14 cellular contexts compared by ENCODE assay signal in genomic region chr3:185549651-185550111, GRCh38. TPM values are rescaled to one million over a fixed set of nuclear protein-coding genes. Genes with fewer than 3 reads are reported as not detected.
DNase-seq lines count a peak whose midpoint lies in the region; ATAC-seq and TF ChIP-seq lines count a peak whose summit lies in the region.
"Had no signal": no experiment of that assay in that cellular context is flagged by ENCODE, and none has a peak within 500 bp of the region (broad histone marks: within the 10 kb centered on the region; RNA-seq: fewer than 3 reads in every experiment).

No MANE protein-coding gene starts in this region.

- H3K27me3 ChIP-seq in prostate gland (replicated peaks; ENCODE audit: insufficient read depth) (no peaks in the 10 kb centered on the region), ovary (no peaks in the 10 kb centered on the region)
- H3K27me3 ChIP-seq: BLaER1 treated with 17β-estradiol and CSF1 and Interleukin-3, amounts not matched to agents 10 nM and 100 nM had no signal

- no peak for TF ChIP-seq EP300 in ovary (IDR thresholded peaks at IDR 0.05)

- H3K36me3 ChIP-seq in prostate gland = no peaks in the 10 kb centered on the region
- no peaks in the 10 kb centered on the region for H3K36me3 ChIP-seq in ovary
- H3K36me3 ChIP-seq: BLaER1 treated with 17β-estradiol and CSF1 and Interleukin-3, amounts not matched to agents 10 nM and 100 nM had no signal

- peak; percentile 10 for DNase-seq in Daoy (ENCODE audit: low read depth)
- DNase-seq in fibroblast of pulmonary artery (ENCODE audit: low read depth) = peak; percentile 54
- no peak for DNase-seq in prostate gland (ENCODE audit: low spot score)
- DNase-seq in activated naive CD4-positive, alpha-beta T cell treated with anti-CD3 and anti-CD28 coated beads, Interleukin-2, amount 50 U/mL, for 72 hours (ENCODE audit: low spot score in 2 of 2) = no peak
- no peak for DNase-seq in activated CD4-positive, alpha-beta T cell treated with anti-CD3 and anti-CD28 coated beads for 48 hours
- no peak for DNase-seq in ovary
- DNase-seq: activated T-cell treated with anti-CD3 and anti-CD28 coated beads for 4 hours, aorta, MV-4-11, NCI-H345 had no signal

- TF ChIP-seq CTCF in VCaP (conservative IDR thresholded peaks at IDR 0.05) (no peak), fibroblast of pulmonary artery (IDR thresholded peaks at IDR 0.05; ENCODE audit: low read length, missing control alignments) (no peak), prostate gland (IDR thresholded peaks at IDR 0.05) (no peak), ovary (IDR thresholded peaks at IDR 0.05) (no peak)

- H3K4me1 ChIP-seq in prostate gland (replicated peaks) = no peaks in the 10 kb centered on the region
- H3K4me1 ChIP-seq in ovary (ENCODE audit: insufficient read depth) = no peaks in the 10 kb centered on the region

- no peak for ATAC-seq in activated naive CD4-positive, alpha-beta T cell treated with anti-CD3 and anti-CD28 coated beads, Interleukin-2, amount 50 U/mL, for 72 hours
- no peak for ATAC-seq in HG03460 (IDR thresholded peaks at IDR 0.05; ENCODE audit: unreplicated experiment)
- ATAC-seq: natural killer cell treated with Interleukin-12 subunit alpha and Interleukin-12 subunit beta and Interleukin-15 and Interleukin-18, amount 100 ng/mL, for 72 hours had no signal

- H3K36me3 Mint-ChIP-seq in activated naive CD4-positive, alpha-beta T cell treated with anti-CD3 and anti-CD28 coated beads, Interleukin-2, amount 50 U/mL, for 72 hours = no peaks in the 10 kb centered on the region
- H3K36me3 Mint-ChIP-seq: natural killer cell treated with Interleukin-12 subunit alpha and Interleukin-12 subunit beta and Interleukin-15 and Interleukin-18, amount 100 ng/mL, for 72 hours had no signal

- H3K27ac Mint-ChIP-seq in activated naive CD4-positive, alpha-beta T cell treated with anti-CD3 and anti-CD28 coated beads, Interleukin-2, amount 50 U/mL, for 72 hours = no peak overlapping the region
- H3K27ac Mint-ChIP-seq: natural killer cell treated with Interleukin-12 subunit alpha and Interleukin-12 subunit beta and Interleukin-15 and Interleukin-18, amount 100 ng/mL, for 72 hours had no signal

- intact Hi-C loops in prostate gland (cut with DNase I) = no loop called here
- intact Hi-C loops in ovary (cut with DNase I) = no loop called here

- TF ChIP-seq POLR2A in prostate gland (IDR thresholded peaks at IDR 0.05) (no peak), ovary (IDR thresholded peaks at IDR 0.05) (no peak)

- H3K4me3 ChIP-seq in fibroblast of pulmonary artery (replicated peaks; ENCODE audit: low read depth, low read length) (no peak overlapping the region), prostate gland (no peak overlapping the region), ovary (no peak overlapping the region)
- H3K4me3 ChIP-seq: BLaER1 treated with 17β-estradiol and CSF1 and Interleukin-3, amounts not matched to agents 10 nM and 100 nM had no signal

- no peaks in the 10 kb centered on the region for H3K9me3 ChIP-seq in prostate gland
- no peaks in the 10 kb centered on the region for H3K9me3 ChIP-seq in ovary
- H3K9me3 ChIP-seq: BLaER1 treated with 17β-estradiol and CSF1 and Interleukin-3, amounts not matched to agents 10 nM and 100 nM had no signal

- WGBS in prostate gland = 91% methylated on average over 3 of the region's 3 CpGs
- 55 to 59% (median 55%) methylated on average over 3 of the region's 3 CpGs for WGBS in ovary, 3 donors

- H3K27ac ChIP-seq in VCaP (peak overlapping the region; percentile 34), prostate gland (peak overlapping the region; percentile 38 to 67), ovary (no peak overlapping the region)
- H3K27ac ChIP-seq: BLaER1 treated with 17β-estradiol and CSF1 and Interleukin-3, amounts not matched to agents 10 nM and 100 nM had no signal

- H3K9me3 Mint-ChIP-seq in activated naive CD4-positive, alpha-beta T cell treated with anti-CD3 and anti-CD28 coated beads, Interleukin-2, amount 50 U/mL, for 72 hours = no peaks in the 10 kb centered on the region
- H3K9me3 Mint-ChIP-seq: natural killer cell treated with Interleukin-12 subunit alpha and Interleukin-12 subunit beta and Interleukin-15 and Interleukin-18, amount 100 ng/mL, for 72 hours had no signal

RNA-seq across cellular contexts. Expression of gene LIPH, which starts 2.7 kb away (rescaled TPM):
- 0.63 TPM in 1 of 2 replicates, not detected in the other for total RNA-seq in Daoy (2014; rRNA removed; shearing (Covaris generic))
- 10 to 100 TPM; 17.0 to 19.6 TPM for total RNA-seq in prostate gland
- not detected for total RNA-seq in activated naive CD4-positive, alpha-beta T cell treated with anti-CD3 and anti-CD28 coated beads, Interleukin-2, amount 50 U/mL, for 72 hours
- 1 to 10 TPM in 1 of 7 donors, under 1 TPM in 4, not detected in 2; 0.12 to 1.0 (median 0.61) TPM for total RNA-seq in ovary
- 10 to 100 TPM in 1 of 2 donors, under 1 TPM in 1; 0.98 to 12.1 TPM for polyA plus RNA-seq in ovary
- total RNA-seq: natural killer cell treated with Interleukin-12 subunit alpha and Interleukin-12 subunit beta and Interleukin-15 and Interleukin-18, amount 100 ng/mL, for 72 hours had no signal

RNA-seq across cellular contexts. Expression of gene SENP2, which starts 36.4 kb away (rescaled TPM):
- 33.1 and 35.0 TPM in 2 replicates for total RNA-seq in Daoy (2014; rRNA removed; shearing (Covaris generic))
- total RNA-seq in prostate gland (10 to 100 TPM; 25.3 to 27.0 TPM), ovary (10 to 100 TPM; 17.0 to 51.6 (median 43.5) TPM)
- 10 to 100 TPM; 30.6 to 38.6 TPM for total RNA-seq in activated naive CD4-positive, alpha-beta T cell treated with anti-CD3 and anti-CD28 coated beads, Interleukin-2, amount 50 U/mL, for 72 hours
- polyA plus RNA-seq in ovary = 10 to 100 TPM; 16.0 to 49.3 TPM

RNA-seq across cellular contexts. Expression of gene TMEM41A, which starts 50.8 kb away (rescaled TPM):
- total RNA-seq in Daoy (2014; rRNA removed; shearing (Covaris generic)) = 15.4 and 20.5 TPM in 2 replicates
- 10 to 100 TPM; 16.4 to 24.5 TPM for total RNA-seq in prostate gland
- total RNA-seq in activated naive CD4-positive, alpha-beta T cell treated with anti-CD3 and anti-CD28 coated beads, Interleukin-2, amount 50 U/mL, for 72 hours = 10 to 100 TPM in 1 of 2 donors, 1 to 10 TPM in 1; 9.4 to 26.6 TPM
- 10 to 100 TPM; 13.9 to 21.2 (median 17.8) TPM for total RNA-seq in ovary
- 10 to 100 TPM; 13.3 to 26.3 TPM for polyA plus RNA-seq in ovary

Comparison
In these comparisons a context has a peak if more than half of its experiments do, and no peak if none do; other contexts are left out.
1. DNase-seq: peak in Daoy (single experiment) and fibroblast of pulmonary artery (single experiment); none in prostate gland (single experiment), activated naive CD4-positive, alpha-beta T cell treated with anti-CD3 and anti-CD28 coated beads, Interleukin-2, amount 50 U/mL, for 72 hours (0 of 2), activated CD4-positive, alpha-beta T cell treated with anti-CD3 and anti-CD28 coated beads for 48 hours (single experiment) and ovary (0 of 5).
2. H3K27ac ChIP-seq: peak in VCaP (single experiment) and prostate gland (2 of 2); none in ovary (0 of 2).
3. RNA of gene LIPH, which starts 2.7 kb away (total RNA-seq): 17.0 to 19.6 TPM in prostate gland; 0.63 TPM in Daoy, 0.12 to 1.0 TPM in ovary and not detected in activated naive CD4-positive, alpha-beta T cell treated with anti-CD3 and anti-CD28 coated beads, Interleukin-2, amount 50 U/mL, for 72 hours; every median in the first group is over 4 times any median in the second.